In the genomic region with DNA sequence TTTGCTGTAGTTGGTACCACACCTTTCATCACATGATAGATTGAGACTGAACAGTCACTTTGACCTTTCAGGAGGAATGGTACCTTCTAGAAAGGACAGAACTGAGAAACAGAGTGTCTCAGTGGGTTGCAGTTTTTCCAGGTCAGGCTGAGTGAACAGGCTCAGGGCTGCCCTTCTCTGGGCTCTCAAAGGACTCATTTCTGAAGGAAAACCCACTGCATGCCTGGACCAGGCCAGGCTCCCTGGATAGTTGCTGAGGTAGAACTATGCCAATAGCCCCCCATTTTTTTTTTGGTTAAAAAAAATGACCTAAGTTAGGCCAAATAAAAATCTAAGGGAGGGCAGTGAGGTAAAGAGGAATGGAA, we compare ENCODE assay signal across 23 cellular contexts.
A peak's percentile ranks its signal among the peaks of the same experiment; 100 is the strongest.
DNase-seq lines count a peak whose midpoint lies in the region; ATAC-seq, FAIRE-seq and TF ChIP-seq lines count a peak whose summit lies in the region.
"Had no signal": no experiment of that assay in that cellular context is flagged by ENCODE, and none has a peak within 500 bp of the region (broad histone marks: within the 10 kb centered on the region; RNA-seq: fewer than 3 reads in every experiment).

No MANE protein-coding gene starts in this region.

- peaks cover 4% of the 10 kb centered on the region for H3K27me3 Mint-ChIP-seq in mesothelial cell of epicardium (ENCODE audit: low read depth)
- H3K27me3 Mint-ChIP-seq: naive B cell, T-helper 17 cell had no signal

- no peaks in the 10 kb centered on the region for H3K36me3 Mint-ChIP-seq in mesothelial cell of epicardium
- H3K36me3 Mint-ChIP-seq: activated naive CD4-positive, alpha-beta T cell treated with anti-CD3 and anti-CD28 coated beads, Interleukin-2, amount 10 ng/mL, durations not matched to agents 7 days and 5 days; naive B cell had no signal

- peak; percentile 60 for FAIRE-seq in GM12891 (lab: Jason Lieb, UNC)

- no peak overlapping the region for H3K27ac Mint-ChIP-seq in mesothelial cell of epicardium
- H3K27ac Mint-ChIP-seq: activated CD8-positive, alpha-beta memory T cell treated with anti-CD3 and anti-CD28 coated beads, Interleukin-2, amount 10 ng/mL, durations not matched to agents 7 days and 5 days; activated T-cell treated with anti-CD3 and anti-CD28 coated beads, Interleukin-2, amount 50 U/mL, for 72 hours; naive B cell; T-helper 17 cell had no signal

- peaks cover 28% of the 10 kb centered on the region for H3K4me1 Mint-ChIP-seq in mesothelial cell of epicardium
- H3K4me1 Mint-ChIP-seq: naive B cell had no signal

- no peak overlapping the region for H3K4me3 Mint-ChIP-seq in mesothelial cell of epicardium
- H3K4me3 Mint-ChIP-seq: activated CD8-positive, alpha-beta memory T cell treated with anti-CD3 and anti-CD28 coated beads, Interleukin-2, amount 10 ng/mL, durations not matched to agents 7 days and 5 days; activated naive CD4-positive, alpha-beta T cell treated with anti-CD3 and anti-CD28 coated beads, Interleukin-2, amount 10 ng/mL, durations not matched to agents 7 days and 5 days; activated T-cell treated with anti-CD3 and anti-CD28 coated beads, Interleukin-2, amount 50 U/mL, for 72 hours; naive B cell; T-helper 17 cell had no signal

- no peak for DNase-seq in GM12891 (ENCODE audit: insufficient read length, low spot score)
- no peak for DNase-seq in mesothelial cell of epicardium (ENCODE audit: low spot score in 2 of 2, unreplicated experiment in 2 of 2)
- DNase-seq in cerebellar cortex (ENCODE audit: low spot score) = no peak
- no peak for DNase-seq in Kasumi-1 (lab: John Stamatoyannopoulos, UW)
- no peak for DNase-seq in GDM1 (lab: John Stamatoyannopoulos, UW)
- DNase-seq: activated CD4-positive, alpha-beta T cell treated with anti-CD3 and anti-CD28 coated beads for 48 hours; naive B cell; NCI-H510A treated with DMSO at 0.1 percent for 48 hours; stimulated activated CD4-positive, alpha-beta T cell treated with anti-CD3 and anti-CD28 coated beads, Interleukin-4, amount 100 ng/mL, for 1 hour; stimulated activated naive CD4-positive, alpha-beta T cell treated with Interleukin-2 at 50 U/mL for 16 hours had no signal

- H3K9me3 Mint-ChIP-seq in mesothelial cell of epicardium = no peaks in the 10 kb centered on the region
- H3K9me3 Mint-ChIP-seq: activated naive CD4-positive, alpha-beta T cell treated with anti-CD3 and anti-CD28 coated beads, Interleukin-2, amount 10 ng/mL, durations not matched to agents 7 days and 5 days; activated T-cell treated with anti-CD3 and anti-CD28 coated beads, Interleukin-2, amount 50 U/mL, for 72 hours; naive B cell had no signal

- TF ChIP-seq POLR2A in GM12891 (IDR thresholded peaks at IDR 0.05; ENCODE audit: low read depth, low read length) = no peak

- ATAC-seq in HG03139 (IDR thresholded peaks at IDR 0.05; ENCODE audit: unreplicated experiment) = no peak
- ATAC-seq: activated CD8-positive, alpha-beta memory T cell treated with anti-CD3 and anti-CD28 coated beads, Interleukin-2, amount 10 ng/mL, durations not matched to agents 7 days and 5 days; activated T-cell treated with anti-CD3 and anti-CD28 coated beads, Interleukin-2, amount 50 U/mL, for 72 hours; T-helper 17 cell had no signal

- H3K27ac ChIP-seq in C4-2B (no peak overlapping the region), VCaP (peak overlapping the region; percentile 54; the same call in 1 of the 2 replicates)
- H3K27ac ChIP-seq: BLaER1 treated with 17β-estradiol and CSF1 and Interleukin-3, amounts not matched to agents 10 nM and 100 nM; cardiac muscle cell; KMS-11; SJSA1; thoracic aorta; vagina had no signal

- TF ChIP-seq CTCF in C4-2B (conservative IDR thresholded peaks at IDR 0.05) = peak; percentile 48
- peak; percentile 41 for TF ChIP-seq CTCF in VCaP (conservative IDR thresholded peaks at IDR 0.05)
- peak; percentile 3 for TF ChIP-seq CTCF in mesothelial cell of epicardium (IDR thresholded peaks at IDR 0.05; ENCODE audit: unreplicated experiment)

TF ChIP-seq in GM12891, 5 proteins besides CTCF, POLR2A, EP300 and RAD21:
- no peak for TF ChIP-seq PAX5 (IDR thresholded peaks at IDR 0.05; ENCODE audit: insufficient read depth, low read length, severe bottlenecking)
- TF ChIP-seq POLR2AphosphoS5 (IDR thresholded peaks at IDR 0.05; ENCODE audit: low read depth, low read length) = no peak
- TF ChIP-seq TAF1 (IDR thresholded peaks at IDR 0.05; ENCODE audit: low read depth, low read length) = no peak
- no peak for TF ChIP-seq SPI1 (IDR thresholded peaks at IDR 0.05; ENCODE audit: low read depth, low read length)
- TF ChIP-seq POU2F2 (IDR thresholded peaks at IDR 0.05; ENCODE audit: low read depth, low read length) = no peak
TF ChIP-seq in GM12891: peak in this region for 0.
